Comparison of ENCODE assay signal across 1 cellular context in the genomic region with DNA sequence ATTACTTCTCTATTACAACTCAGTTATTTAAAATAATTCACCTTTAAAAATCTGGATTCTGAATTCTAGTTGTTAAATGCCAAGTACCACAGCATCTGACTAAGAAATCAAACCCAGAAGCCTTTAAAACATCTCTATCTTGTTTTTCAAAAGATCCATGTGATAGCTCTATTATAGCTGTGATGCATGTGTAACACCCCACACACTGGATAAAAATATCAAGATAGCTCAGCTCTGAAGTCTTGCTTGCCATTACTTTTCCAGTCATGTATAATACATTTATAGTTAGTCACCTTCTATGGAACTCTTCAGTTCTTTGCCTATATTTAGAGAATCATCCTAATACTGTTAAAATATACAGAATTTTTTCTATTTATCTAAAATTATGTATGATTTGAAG.
TF ChIP-seq lines count a peak whose summit lies in the region.

No MANE protein-coding gene starts in this region.

TF ChIP-seq in HepG2, 621 proteins besides CTCF, POLR2A, EP300 and RAD21:
- TF ChIP-seq KDM5A (IDR thresholded peaks at IDR 0.05; ENCODE audit: borderline replicate concordance, low read length) (no peak), SNRNP70 (IDR thresholded peaks at IDR 0.05; ENCODE audit: low read depth, low read length) (no peak), ZFAT (CRISPR knock-in tag; conservative IDR thresholded peaks at IDR 0.05) (no peak), ZNF75D (CRISPR knock-in tag; IDR thresholded peaks at IDR 0.05; ENCODE audit: borderline replicate concordance) (no peak), CREB1 (IDR thresholded peaks at IDR 0.05) (no peak), CREB1 (CRISPR knock-in tag; IDR thresholded peaks at IDR 0.05) (no peak), ZMYM2 (CRISPR knock-in tag; IDR thresholded peaks at IDR 0.05) (no peak)
- TF ChIP-seq, protein P1, sequence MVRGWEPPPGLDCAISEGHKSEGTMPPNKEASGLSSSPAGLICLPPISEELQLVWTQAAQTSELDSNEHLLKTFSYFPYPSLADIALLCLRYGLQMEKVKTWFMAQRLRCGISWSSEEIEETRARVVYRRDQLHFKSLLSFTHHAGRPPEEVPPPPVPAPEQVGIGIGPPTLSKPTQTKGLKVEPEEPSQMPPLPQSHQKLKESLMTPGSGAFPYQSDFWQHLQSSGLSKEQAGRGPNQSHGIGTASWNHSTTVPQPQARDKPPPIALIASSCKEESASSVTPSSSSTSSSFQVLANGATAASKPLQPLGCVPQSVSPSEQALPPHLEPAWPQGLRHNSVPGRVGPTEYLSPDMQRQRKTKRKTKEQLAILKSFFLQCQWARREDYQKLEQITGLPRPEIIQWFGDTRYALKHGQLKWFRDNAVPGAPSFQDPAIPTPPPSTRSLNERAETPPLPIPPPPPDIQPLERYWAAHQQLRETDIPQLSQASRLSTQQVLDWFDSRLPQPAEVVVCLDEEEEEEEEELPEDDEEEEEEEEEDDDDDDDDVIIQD (CRISPR knock-in tag; IDR thresholded peaks at IDR 0.05; ENCODE audit: low read depth) = no peak
TF ChIP-seq in HepG2: peak in this region for 0.
